In genomic region chr3:45180051-45180450, GRCh38 we compare ENCODE assay signal across 12 cellular contexts. TPM values are rescaled to one million over a fixed set of nuclear protein-coding genes. Genes with fewer than 3 reads are reported as not detected.
DNase-seq lines count a peak whose midpoint lies in the region; TF ChIP-seq lines count a peak whose summit lies in the region.
"Had no signal": no experiment of that assay in that cellular context is flagged by ENCODE, and none has a peak within 500 bp of the region (broad histone marks: within the 10 kb centered on the region; RNA-seq: fewer than 3 reads in every experiment).

No MANE protein-coding gene starts in this region.

- peaks cover 26% of the 10 kb centered on the region for H3K27me3 Mint-ChIP-seq in activated CD4-positive, alpha-beta T cell treated with anti-CD3 and anti-CD28 coated beads, Interleukin-2, amount 10 ng/mL, durations not matched to agents 24 days and 14 days

- H3K9me3 ChIP-seq in MG63 = no peaks in the 10 kb centered on the region
- H3K9me3 ChIP-seq: lower lobe of right lung, suprapubic skin had no signal

- H3K27me3 ChIP-seq in MG63 = no peaks in the 10 kb centered on the region
- H3K27me3 ChIP-seq: suprapubic skin had no signal

- H3K4me3 ChIP-seq in MG63 (no peak overlapping the region), epithelial cell of esophagus (ENCODE audit: low read length) (no peak overlapping the region)
- H3K4me3 ChIP-seq: lower lobe of right lung, suprapubic skin had no signal

- DNase-seq in Daoy (ENCODE audit: low read depth) = peak; percentile 77
- peak; percentile 93 for DNase-seq in MG63
- DNase-seq in epithelial cell of esophagus (ENCODE audit: low read depth) = peak; percentile 49
- DNase-seq in non-pigmented ciliary epithelial cell (ENCODE audit: low read depth) = peak; percentile 63
- no peak for DNase-seq in stimulated activated CD4-positive, alpha-beta T cell treated with anti-CD3 and anti-CD28 coated beads, Interleukin-4, amount 100 ng/mL, for 24 hours
- no peak for DNase-seq in activated CD4-positive, alpha-beta T cell treated with anti-CD3 and anti-CD28 coated beads, Interleukin-2, amount 10 ng/mL, durations not matched to agents 24 days and 14 days
- DNase-seq in GDM1 (lab: John Stamatoyannopoulos, UW) = no peak
- no peak for DNase-seq in NCI-H748 (lab: John Stamatoyannopoulos, UW; ENCODE audit: unreplicated experiment)
- DNase-seq: activated naive CD4-positive, alpha-beta T cell; hippocampal formation; lower lobe of right lung had no signal

- no peak overlapping the region for H3K4me3 Mint-ChIP-seq in activated CD4-positive, alpha-beta T cell treated with anti-CD3 and anti-CD28 coated beads, Interleukin-2, amount 10 ng/mL, durations not matched to agents 24 days and 14 days

- H3K36me3 ChIP-seq in MG63 = no peaks in the 10 kb centered on the region
- H3K36me3 ChIP-seq: lower lobe of right lung, suprapubic skin had no signal

- no peaks in the 10 kb centered on the region for H3K9me3 Mint-ChIP-seq in activated CD4-positive, alpha-beta T cell treated with anti-CD3 and anti-CD28 coated beads, Interleukin-2, amount 10 ng/mL, durations not matched to agents 24 days and 14 days

- H3K36me3 Mint-ChIP-seq in activated CD4-positive, alpha-beta T cell treated with anti-CD3 and anti-CD28 coated beads, Interleukin-2, amount 10 ng/mL, durations not matched to agents 24 days and 14 days (ENCODE audit: low read depth) = no peaks in the 10 kb centered on the region

- H3K27ac Mint-ChIP-seq in activated CD4-positive, alpha-beta T cell treated with anti-CD3 and anti-CD28 coated beads, Interleukin-2, amount 10 ng/mL, durations not matched to agents 24 days and 14 days = no peak overlapping the region

- peaks cover 4% of the 10 kb centered on the region for H3K4me1 Mint-ChIP-seq in activated CD4-positive, alpha-beta T cell treated with anti-CD3 and anti-CD28 coated beads, Interleukin-2, amount 10 ng/mL, durations not matched to agents 24 days and 14 days

- intact Hi-C loops in activated CD4-positive, alpha-beta T cell treated with anti-CD3 and anti-CD28 coated beads, Interleukin-2, amount 10 ng/mL, durations not matched to agents 24 days and 14 days (cut with micrococcal nuclease) = no loop called here

- TF ChIP-seq CTCF in epithelial cell of esophagus (IDR thresholded peaks at IDR 0.05; ENCODE audit: insufficient read depth, low read depth, low read length, missing control alignments) = no peak

RNA-seq across cellular contexts. Expression of gene CDCP1, which starts 33.9 kb away (rescaled TPM):
- total RNA-seq in Daoy (2014; rRNA removed; shearing (Covaris generic)) = 12.9 and 20.6 TPM in 2 replicates
- 0.03 and 1.3 TPM in 2 replicates for total RNA-seq in MG63 (2014; rRNA removed; shearing (Covaris generic); ENCODE audit: low replicate concordance)
- 3.2 and 3.3 TPM in 2 replicates for total RNA-seq in activated CD4-positive, alpha-beta T cell treated with anti-CD3 and anti-CD28 coated beads, Interleukin-2, amount 10 ng/mL, durations not matched to agents 24 days and 14 days

RNA-seq across cellular contexts. Expression of gene TMEM158, which starts 46.0 kb away (rescaled TPM):
- 3.6 and 4.9 TPM in 2 replicates for total RNA-seq in Daoy (2014; rRNA removed; shearing (Covaris generic))
- total RNA-seq in MG63 (2014; rRNA removed; shearing (Covaris generic); ENCODE audit: low replicate concordance) = 13.5 and 17.0 TPM in 2 replicates
- total RNA-seq in activated CD4-positive, alpha-beta T cell treated with anti-CD3 and anti-CD28 coated beads, Interleukin-2, amount 10 ng/mL, durations not matched to agents 24 days and 14 days = 0.44 and 0.66 TPM in 2 replicates

Comparison
In these comparisons a context has a peak if more than half of its experiments do, and no peak if none do; other contexts are left out.
1. DNase-seq: peak in Daoy (single experiment), MG63 (single experiment), epithelial cell of esophagus (single experiment) and non-pigmented ciliary epithelial cell (single experiment); none in stimulated activated CD4-positive, alpha-beta T cell treated with anti-CD3 and anti-CD28 coated beads, Interleukin-4, amount 100 ng/mL, for 24 hours (single experiment), activated CD4-positive, alpha-beta T cell treated with anti-CD3 and anti-CD28 coated beads, Interleukin-2, amount 10 ng/mL, durations not matched to agents 24 days and 14 days (single experiment), GDM1 (single experiment) and NCI-H748 (single experiment).